Comparison of ENCODE assay signal across 21 cellular contexts in the genomic region with DNA sequence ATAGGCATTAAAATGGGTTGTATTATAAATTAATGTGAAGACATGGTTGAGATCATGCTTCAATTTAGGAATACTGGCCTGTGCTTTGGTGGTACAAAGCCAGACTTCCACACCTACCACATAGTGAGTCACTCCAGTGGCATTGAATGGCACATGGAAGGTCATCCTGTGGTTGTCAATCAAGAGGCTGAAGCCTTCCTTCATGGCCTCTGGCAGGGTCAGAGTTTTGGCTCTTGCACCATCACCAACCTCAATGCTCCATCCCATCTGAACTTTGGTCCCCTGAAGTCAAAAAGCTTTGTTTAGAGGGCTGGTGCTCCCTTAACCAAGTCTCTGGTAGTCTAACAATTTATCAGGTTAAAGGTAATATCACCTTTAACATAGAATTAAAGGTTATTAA. TPM values are rescaled to one million over a fixed set of nuclear protein-coding genes. Genes with fewer than 3 reads are reported as not detected.
A peak's percentile ranks its signal among the peaks of the same experiment; 100 is the strongest.
DNase-seq lines count a peak whose midpoint lies in the region; ATAC-seq lines count a peak whose summit lies in the region.
"Had no signal": no experiment of that assay in that cellular context is flagged by ENCODE, and none has a peak within 500 bp of the region (broad histone marks: within the 10 kb centered on the region; RNA-seq: fewer than 3 reads in every experiment).

No MANE protein-coding gene starts in this region.

- ATAC-seq in left lobe of liver = peak; percentile 30
- ATAC-seq: A549 had no signal

- peaks cover 15% of the 10 kb centered on the region for H3K27me3 Mint-ChIP-seq in activated T-helper 2 cell treated with anti-CD3 and anti-CD28 coated beads, Interferon-gamma antibody, Interleukin-2, Interleukin-4, amounts not matched to agents 10 μg/mL and 5 μg/mL and 100 μg/mL, durations not matched to agents 14 hours and 24 hours and 36 hours (ENCODE audit: low read depth)

- no peak overlapping the region for H3K27ac Mint-ChIP-seq in activated T-helper 2 cell treated with anti-CD3 and anti-CD28 coated beads, Interferon-gamma antibody, Interleukin-2, Interleukin-4, amounts not matched to agents 10 μg/mL and 5 μg/mL and 100 μg/mL, durations not matched to agents 14 hours and 24 hours and 36 hours
- H3K27ac Mint-ChIP-seq: CD14-positive monocyte; CD4-positive, alpha-beta T cell had no signal

- no peaks in the 10 kb centered on the region for H3K9me3 Mint-ChIP-seq in activated T-helper 2 cell treated with anti-CD3 and anti-CD28 coated beads, Interferon-gamma antibody, Interleukin-2, Interleukin-4, amounts not matched to agents 10 μg/mL and 5 μg/mL and 100 μg/mL, durations not matched to agents 14 hours and 24 hours and 36 hours
- H3K9me3 Mint-ChIP-seq: CD4-positive, alpha-beta T cell; CD8-positive, alpha-beta memory T cell had no signal

- intact Hi-C loops in activated T-helper 2 cell treated with anti-CD3 and anti-CD28 coated beads, Interferon-gamma antibody, Interleukin-2, Interleukin-4, amounts not matched to agents 10 μg/mL and 5 μg/mL and 100 μg/mL, durations not matched to agents 14 hours and 24 hours and 36 hours (cut with micrococcal nuclease) = no loop called here

- H3K4me1 Mint-ChIP-seq in activated T-helper 2 cell treated with anti-CD3 and anti-CD28 coated beads, Interferon-gamma antibody, Interleukin-2, Interleukin-4, amounts not matched to agents 10 μg/mL and 5 μg/mL and 100 μg/mL, durations not matched to agents 14 hours and 24 hours and 36 hours (ENCODE audit: low read depth) = no peaks in the 10 kb centered on the region
- H3K4me1 Mint-ChIP-seq: CD14-positive monocyte; CD8-positive, alpha-beta memory T cell had no signal

- no peaks in the 10 kb centered on the region for H3K36me3 Mint-ChIP-seq in activated T-helper 2 cell treated with anti-CD3 and anti-CD28 coated beads, Interferon-gamma antibody, Interleukin-2, Interleukin-4, amounts not matched to agents 10 μg/mL and 5 μg/mL and 100 μg/mL, durations not matched to agents 14 hours and 24 hours and 36 hours (ENCODE audit: low read depth)
- H3K36me3 Mint-ChIP-seq: CD14-positive monocyte; CD8-positive, alpha-beta memory T cell had no signal

- DNase-seq in LHCN-M2 (ENCODE audit: low read depth) (peak; percentile 31), left lobe of liver (ENCODE audit: low spot score) (no peak), myocyte (ENCODE audit: low read depth) (peak; percentile 53), 8988T (no peak), GDM1 (lab: John Stamatoyannopoulos, UW) (no peak)
- no peak for DNase-seq in activated T-helper 2 cell treated with anti-CD3 and anti-CD28 coated beads, Interferon-gamma antibody, Interleukin-2, Interleukin-4, amounts not matched to agents 10 μg/mL and 5 μg/mL and 100 μg/mL, durations not matched to agents 14 hours and 24 hours and 36 hours (ENCODE audit: low spot score)
- DNase-seq: ACHN; AML-193; BE2C; CD4-positive, alpha-beta T cell; CD8-positive, alpha-beta memory T cell; DMS 273 treated with DMSO at 0.1 percent for 48 hours; DMS79; EL; GF-D8; GM23248; H7; HCEC 1CT had no signal

- H3K4me3 Mint-ChIP-seq in activated T-helper 2 cell treated with anti-CD3 and anti-CD28 coated beads, Interferon-gamma antibody, Interleukin-2, Interleukin-4, amounts not matched to agents 10 μg/mL and 5 μg/mL and 100 μg/mL, durations not matched to agents 14 hours and 24 hours and 36 hours (ENCODE audit: low read depth) = no peak overlapping the region
- H3K4me3 Mint-ChIP-seq: CD14-positive monocyte; CD4-positive, alpha-beta T cell; CD8-positive, alpha-beta memory T cell had no signal

RNA-seq across cellular contexts. Expression of a gene that starts 6.1 kb away (rescaled TPM):
- total RNA-seq in LHCN-M2 (2014; rRNA removed) (not detected in 2 replicates), left lobe of liver (not detected), myocyte (not detected in 2 replicates)
- not detected for polyA plus RNA-seq in LHCN-M2 (2012)
- not detected for polyA plus RNA-seq in myocyte (2012)
- total RNA-seq in activated T-helper 2 cell treated with anti-CD3 and anti-CD28 coated beads, Interferon-gamma antibody, Interleukin-2, Interleukin-4, amounts not matched to agents 10 μg/mL and 5 μg/mL and 100 μg/mL, durations not matched to agents 14 hours and 24 hours and 36 hours = not detected in 2 replicates
- total RNA-seq: CD4-positive, alpha-beta T cell; CD8-positive, alpha-beta memory T cell; GM23248; H1; H7 had no signal
- polyA plus RNA-seq: A549; CD14-positive monocyte; CD8-positive, alpha-beta memory T cell; GM23248; H1 had no signal

RNA-seq across cellular contexts. Expression of a gene that starts 28.2 kb away (rescaled TPM):
- total RNA-seq in LHCN-M2 (2014; rRNA removed) (not detected in 2 replicates), left lobe of liver (13.8 TPM), myocyte (0.03 TPM in 1 of 2 replicates, not detected in the other)
- not detected for polyA plus RNA-seq in LHCN-M2 (2012)
- not detected for polyA plus RNA-seq in myocyte (2012)
- not detected in 2 replicates for total RNA-seq in activated T-helper 2 cell treated with anti-CD3 and anti-CD28 coated beads, Interferon-gamma antibody, Interleukin-2, Interleukin-4, amounts not matched to agents 10 μg/mL and 5 μg/mL and 100 μg/mL, durations not matched to agents 14 hours and 24 hours and 36 hours
- total RNA-seq: CD4-positive, alpha-beta T cell; CD8-positive, alpha-beta memory T cell; GM23248; H7 had no signal
- polyA plus RNA-seq: CD14-positive monocyte; CD8-positive, alpha-beta memory T cell; GM23248 had no signal

RNA-seq across cellular contexts. Expression of a gene that starts 46.8 kb away (rescaled TPM):
- 7.1 and 8.3 TPM in 2 replicates for total RNA-seq in LHCN-M2 (2014; rRNA removed)
- 7.5 TPM for polyA plus RNA-seq in LHCN-M2 (2012)
- 1.4 TPM for total RNA-seq in left lobe of liver
- total RNA-seq in myocyte = 8.0 and 9.5 TPM in 2 replicates
- 22.3 TPM for polyA plus RNA-seq in myocyte (2012)
- 10.4 and 10.5 TPM in 2 replicates for total RNA-seq in activated T-helper 2 cell treated with anti-CD3 and anti-CD28 coated beads, Interferon-gamma antibody, Interleukin-2, Interleukin-4, amounts not matched to agents 10 μg/mL and 5 μg/mL and 100 μg/mL, durations not matched to agents 14 hours and 24 hours and 36 hours

RNA-seq across cellular contexts. Expression of a gene that starts 54.7 kb away (rescaled TPM):
- total RNA-seq in LHCN-M2 (2014; rRNA removed) (under 0.01 TPM in 1 of 2 replicates, not detected in the other), left lobe of liver (not detected), myocyte (0.03 and 0.05 TPM in 2 replicates)
- polyA plus RNA-seq in LHCN-M2 (2012) = not detected
- polyA plus RNA-seq in myocyte (2012) = 0.04 TPM
- total RNA-seq in activated T-helper 2 cell treated with anti-CD3 and anti-CD28 coated beads, Interferon-gamma antibody, Interleukin-2, Interleukin-4, amounts not matched to agents 10 μg/mL and 5 μg/mL and 100 μg/mL, durations not matched to agents 14 hours and 24 hours and 36 hours = 0.02 and 0.05 TPM in 2 replicates
- total RNA-seq: CD4-positive, alpha-beta T cell; CD8-positive, alpha-beta memory T cell; GM23248 had no signal
- polyA plus RNA-seq: CD14-positive monocyte; CD8-positive, alpha-beta memory T cell; GM23248 had no signal

Comparison
In these comparisons a context has a peak if more than half of its experiments do, and no peak if none do; other contexts are left out.
1. DNase-seq: peak in LHCN-M2 (single experiment) and myocyte (single experiment); none in left lobe of liver (single experiment), activated T-helper 2 cell treated with anti-CD3 and anti-CD28 coated beads, Interferon-gamma antibody, Interleukin-2, Interleukin-4, amounts not matched to agents 10 μg/mL and 5 μg/mL and 100 μg/mL, durations not matched to agents 14 hours and 24 hours and 36 hours (single experiment), 8988T (single experiment) and GDM1 (single experiment).
2. RNA of a gene that starts 28.2 kb away (total RNA-seq): 13.8 TPM in left lobe of liver (single experiment); 0.03 TPM in myocyte, not detected in activated T-helper 2 cell treated with anti-CD3 and anti-CD28 coated beads, Interferon-gamma antibody, Interleukin-2, Interleukin-4, amounts not matched to agents 10 μg/mL and 5 μg/mL and 100 μg/mL, durations not matched to agents 14 hours and 24 hours and 36 hours and not detected in LHCN-M2; every median in the first group is over 10 times any median in the second.